In the genomic region with DNA sequence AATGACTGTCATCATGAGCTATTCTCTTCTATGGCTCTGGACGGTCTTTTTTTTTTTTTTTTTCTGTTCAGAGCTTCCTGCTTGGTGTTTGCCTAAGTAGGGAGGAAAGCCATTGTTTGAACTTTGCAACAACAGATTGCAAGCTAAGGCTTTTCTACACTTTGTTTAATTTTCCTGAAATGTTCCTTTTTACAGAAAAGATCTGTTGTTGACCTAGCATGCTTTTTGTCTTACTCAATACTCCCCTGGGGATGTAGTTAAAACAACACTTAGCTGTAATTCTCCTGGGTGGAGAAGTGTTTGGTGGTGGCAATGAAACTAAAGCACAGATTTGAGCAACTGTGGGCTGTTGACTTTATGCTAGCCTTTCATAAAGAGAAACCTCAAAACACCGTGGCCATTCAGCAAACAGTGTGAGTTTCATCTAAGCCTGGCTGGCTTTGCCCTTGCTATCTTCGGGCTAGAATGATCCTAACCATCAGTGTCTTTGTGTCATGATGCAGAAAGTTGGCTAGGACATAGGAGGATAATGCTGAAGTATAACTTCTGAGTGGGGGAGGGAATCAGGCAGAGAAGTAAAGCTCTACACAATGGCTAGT, we compare ENCODE assay signal across 8 cellular contexts.
DNase-seq lines count a peak whose midpoint lies in the region; ATAC-seq, FAIRE-seq and TF ChIP-seq lines count a peak whose summit lies in the region.

No MANE protein-coding gene starts in this region.

- H3K27me3 ChIP-seq in dorsolateral prefrontal cortex (peaks cover 0 to 3% (median 0%) of the 10 kb centered on the region in 45 donors), A673 (replicated peaks; ENCODE audit: insufficient read depth, low read depth, low read length, poor library complexity) (no peaks in the 10 kb centered on the region)

- ATAC-seq in GM21723 (IDR thresholded peaks at IDR 0.05; ENCODE audit: unreplicated experiment), result peak; percentile 77
- no peak for ATAC-seq in naive thymus-derived CD8-positive, alpha-beta T cell

- no peaks in the 10 kb centered on the region for H3K36me3 ChIP-seq in A673 (ENCODE audit: insufficient read depth, low read length, poor library complexity, severe bottlenecking)

- TF ChIP-seq CTCF in dorsolateral prefrontal cortex (IDR thresholded peaks at IDR 0.05 in 54 of 56, conservative IDR thresholded peaks at IDR 0.05 in 2 of 56; ENCODE audit: low read depth in 1 of 56, partially characterized antibody in 56 of 56) (no peak), A673 (conservative IDR thresholded peaks at IDR 0.05; ENCODE audit: low read depth, low read length) (no peak)

- CTCF ChIA-PET in A673 (lab: Charles Lee), result no interaction called here

- H3K4me1 Mint-ChIP-seq in naive thymus-derived CD8-positive, alpha-beta T cell, result peaks cover 19 to 54% (median 44%) of the 10 kb centered on the region in 4 donors

- peak overlapping the region in 45 of 59 donors; percentile 2 to 77 (median 55) for H3K27ac ChIP-seq in dorsolateral prefrontal cortex
- H3K27ac ChIP-seq in A673 (ENCODE audit: low read depth, low read length, poor library complexity, severe bottlenecking), result no peak overlapping the region

- no TSS peak for BruUV-seq in A673 (replicated peaks; lab: Mats Ljungman, UMichigan)

- no peaks in the 10 kb centered on the region for H3K9me3 Mint-ChIP-seq in naive thymus-derived CD8-positive, alpha-beta T cell

- H3K36me3 Mint-ChIP-seq in naive thymus-derived CD8-positive, alpha-beta T cell, result no peaks in the 10 kb centered on the region

- peak overlapping the region in 5 of 10 donors; percentile 7 to 47 (median 32) for H3K27ac Mint-ChIP-seq in naive thymus-derived CD8-positive, alpha-beta T cell

- POLR2A ChIA-PET in A673 (lab: Charles Lee; ENCODE audit: low non-redundant PET), result no interaction called here
- POLR2A ChIA-PET in naive thymus-derived CD8-positive, alpha-beta T cell (lab: Charles Lee), result no interaction called here

- H3K27me3 Mint-ChIP-seq in naive thymus-derived CD8-positive, alpha-beta T cell, result no peaks in the 10 kb centered on the region

- intact Hi-C loops in dorsolateral prefrontal cortex (cut with DNase I) (no loop called here), A673 (cut with micrococcal nuclease; ENCODE audit: unreplicated experiment) (no loop called here)

- DNase-seq in GM18507 (ENCODE audit: extremely low spot score, insufficient read length, low read depth), result no peak
- DNase-seq in LHCN-M2 (ENCODE audit: low read depth), result peak; percentile 84
- no peak for DNase-seq in dorsolateral prefrontal cortex
- peak; percentile 87 for DNase-seq in renal cortical epithelial cell (ENCODE audit: low read depth)
- DNase-seq in A673 (ENCODE audit: low spot score), result no peak
- no peak for DNase-seq in SKM-1 treated with dmso at 0.1 percent for 144 hours (lab: John Stamatoyannopoulos, UW; ENCODE audit: unreplicated experiment)
- DNase-seq in naive thymus-derived CD8-positive, alpha-beta T cell, result no peak

- no peaks in the 10 kb centered on the region for H3K4me1 ChIP-seq in A673 (ENCODE audit: insufficient read depth, low read length, poor library complexity, severe bottlenecking)

- no peaks in the 10 kb centered on the region for H3K9me3 ChIP-seq in A673 (ENCODE audit: low read depth, low read length, poor library complexity, severe bottlenecking)

- peak overlapping the region in 42 of 59 donors; percentile 7 to 52 (median 33) for H3K4me3 ChIP-seq in dorsolateral prefrontal cortex
- H3K4me3 ChIP-seq in A673 (ENCODE audit: low read depth, low read length, poor library complexity, severe bottlenecking), result no peak overlapping the region

- H3K4me3 Mint-ChIP-seq in naive thymus-derived CD8-positive, alpha-beta T cell, result peak overlapping the region in 1 of 10 donors; percentile 13

- FAIRE-seq in GM18507 (lab: Jason Lieb, UNC), result peak; percentile 95

Comparison
In these comparisons a context has a peak if more than half of its experiments do, and no peak if none do; other contexts are left out.
1. DNase-seq: peak in LHCN-M2 (single experiment) and renal cortical epithelial cell (single experiment); none in GM18507 (single experiment), dorsolateral prefrontal cortex (0 of 10), A673 (single experiment), SKM-1 treated with dmso at 0.1 percent for 144 hours (single experiment) and naive thymus-derived CD8-positive, alpha-beta T cell (0 of 10).